In the genomic region with DNA sequence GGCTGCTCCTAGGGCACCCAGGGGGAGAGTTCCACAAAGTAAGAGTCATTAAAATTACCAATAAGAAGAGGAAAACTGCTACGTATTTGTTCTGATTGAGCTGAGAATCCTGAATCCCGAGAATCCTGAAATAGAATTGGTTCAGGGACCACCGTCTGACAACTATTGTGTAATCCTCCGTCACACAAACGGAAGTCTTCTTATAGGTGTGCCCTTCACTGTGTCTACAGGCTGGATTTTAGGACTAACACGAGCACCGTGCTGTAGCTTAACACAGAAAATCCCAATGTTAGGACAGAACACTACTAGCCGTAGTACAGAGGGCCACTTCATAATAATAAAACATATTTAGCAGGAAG, we compare ENCODE assay signal across 7 cellular contexts. TPM values are rescaled to one million over a fixed set of nuclear protein-coding genes. Genes with fewer than 3 reads are reported as not detected.
DNase-seq lines count a peak whose midpoint lies in the region; ATAC-seq and TF ChIP-seq lines count a peak whose summit lies in the region.

No MANE protein-coding gene starts in this region.

- H2AFZ ChIP-seq in H9 (ENCODE audit: low read length): no peak overlapping the region

- H3K4me1 ChIP-seq in H9 (ENCODE audit: insufficient read depth, low read length): no peaks in the 10 kb centered on the region
- H3K4me1 ChIP-seq in Peyer's patch: peaks cover 0 to 12% (median 2%) of the 10 kb centered on the region in 4 donors

- peaks cover 15 to 16% of the 10 kb centered on the region in 2 experiments for H3K4me1 Mint-ChIP-seq in H9

- TF ChIP-seq CTCF in H9 (conservative IDR thresholded peaks at IDR 0.05) (no peak), Peyer's patch (IDR thresholded peaks at IDR 0.05) (no peak), fibroblast of villous mesenchyme (IDR thresholded peaks at IDR 0.05; ENCODE audit: insufficient read depth, low read depth, low read length) (no peak)

- H3K23me2 ChIP-seq in H9 (ENCODE audit: insufficient read length, low read depth, low read length, poor library complexity, severe bottlenecking): peaks cover 3% of the 10 kb centered on the region

- H4K8ac ChIP-seq in H9 (replicated peaks; ENCODE audit: insufficient read length, low read depth, low read length): no peak overlapping the region

- H2BK15ac ChIP-seq in H9 (ENCODE audit: low read depth, low read length): no peak overlapping the region

- H3K9me3 Mint-ChIP-seq in H9: peaks cover 8 to 9% of the 10 kb centered on the region in 2 experiments; a peak in 4 of 5 replicates

- H2BK12ac ChIP-seq in H9 (ENCODE audit: insufficient read length, low read depth, low read length): no peak overlapping the region

- H3K27me3 ChIP-seq in H9 (ENCODE audit: insufficient read depth, low read length): no peaks in the 10 kb centered on the region
- H3K27me3 ChIP-seq in Peyer's patch: no peaks in the 10 kb centered on the region

- no peak overlapping the region for H3K4ac ChIP-seq in H9 (ENCODE audit: low read depth, low read length)

- no peaks in the 10 kb centered on the region for H3K79me1 ChIP-seq in H9 (ENCODE audit: insufficient read depth, low read depth, low read length, poor library complexity, severe bottlenecking)

- no peak for DNase-seq in H9
- no peak for DNase-seq in Peyer's patch
- DNase-seq in fibroblast of villous mesenchyme (ENCODE audit: low read depth): no peak
- DNase-seq in substantia nigra (lab: John Stamatoyannopoulos, UW): no peak
- no peak for DNase-seq in C1 segment of cervical spinal cord (lab: John Stamatoyannopoulos, UW)

- peaks cover 36% of the 10 kb centered on the region for H3K27me3 Mint-ChIP-seq in H9 (ENCODE audit: low read depth)

- no peak overlapping the region for H3T11ph ChIP-seq in H9 (ENCODE audit: low read length)

- 0 out of 7 replicates have a peak overlapping the region, but pooled peaks of 1 of the 3 experiments have one; percentile 83 for H3K27ac Mint-ChIP-seq in H9

- no peaks in the 10 kb centered on the region for H3K79me2 ChIP-seq in H9 (ENCODE audit: insufficient read depth, low read length)

- H3K9ac ChIP-seq in H9 (ENCODE audit: extremely low read depth, insufficient read length, low read length): no peak overlapping the region

- no peak overlapping the region for H2BK20ac ChIP-seq in H9 (ENCODE audit: low read depth, low read length, poor library complexity, severe bottlenecking)

- H3K23ac ChIP-seq in H9 (ENCODE audit: insufficient read length, low read depth, low read length): no peak overlapping the region

- H3K4me3 Mint-ChIP-seq in H9: peak overlapping the region; percentile 30 to 61; a peak in 4 of 5 replicates

- H3K36me3 Mint-ChIP-seq in H9 (ENCODE audit: insufficient read depth in 1 of 3, low read depth in 3 of 3): peaks cover 0 to 8% (median 5%) of the 10 kb centered on the region in 3 experiments; a peak in 3 of 7 replicates

- no peak for ATAC-seq in activated CD4-positive, CD25-positive, alpha-beta regulatory T cell treated with anti-CD3 and anti-CD28 coated beads, Interleukin-2, amount 50 U/mL, for 24 hours

- H4K5ac ChIP-seq in H9 (ENCODE audit: insufficient read length, low read depth, low read length): no peak overlapping the region

- H2BK5ac ChIP-seq in H9 (ENCODE audit: insufficient read length, low read length): no peak overlapping the region

- H3K18ac ChIP-seq in H9 (ENCODE audit: insufficient read length, low read depth, low read length): peak overlapping the region; percentile 18

- H3K9me3 ChIP-seq in H9 (ENCODE audit: control insufficient read depth, low read depth, low read length) (no peaks in the 10 kb centered on the region), Peyer's patch (no peaks in the 10 kb centered on the region)

- no peak overlapping the region for H3K56ac ChIP-seq in H9 (ENCODE audit: insufficient read length, low read depth, low read length)

- no peak overlapping the region for H2AK5ac ChIP-seq in H9 (ENCODE audit: insufficient read length, low read length)

- TF ChIP-seq POLR2A in Peyer's patch (IDR thresholded peaks at IDR 0.05): no peak

- peak overlapping the region; percentile 15 for H3K4me2 ChIP-seq in H9 (ENCODE audit: insufficient read depth, insufficient read length, low read length)

- no CpG with 5 or more reads among the region's 8 CpGs for WGBS in H9 (ENCODE audit: extremely low coverage, insufficient read length, low lambda C conversion rate)

- no peak overlapping the region for H4K91ac ChIP-seq in H9 (ENCODE audit: insufficient read length, low read depth, low read length)

- H2BK120ac ChIP-seq in H9 (ENCODE audit: low read depth, low read length, poor library complexity, severe bottlenecking): no peak overlapping the region

- no peak overlapping the region for H3K14ac ChIP-seq in H9 (ENCODE audit: insufficient read depth, low read length)

- no peaks in the 10 kb centered on the region for H4K20me1 ChIP-seq in H9 (ENCODE audit: control insufficient read depth, insufficient read depth, insufficient read length)

- no peak overlapping the region for H3K27ac ChIP-seq in H9 (ENCODE audit: insufficient read length, low read depth, low read length)
- H3K27ac ChIP-seq in Peyer's patch: peak overlapping the region in 1 of 4 donors; percentile 16
- peak overlapping the region in 7 of 21 experiments; percentile 3 to 60 (median 14) for H3K27ac ChIP-seq in skin epidermis
- no peak overlapping the region for H3K27ac ChIP-seq in substantia nigra (ENCODE audit: low read depth, low read length, poor library complexity, severe bottlenecking)

- no peaks in the 10 kb centered on the region for H3K36me3 ChIP-seq in Peyer's patch

- peak overlapping the region; percentile 41 to 66 (median 54) for H3K4me3 ChIP-seq in Peyer's patch
- peak overlapping the region; percentile 43 for H3K4me3 ChIP-seq in fibroblast of villous mesenchyme (ENCODE audit: low read depth, low read length)
- peak overlapping the region; percentile 26 to 46 (median 38) for H3K4me3 ChIP-seq in skin epidermis

RNA-seq across cellular contexts. Expression of a gene that starts 50.6 kb away (rescaled TPM):
- total RNA-seq in H9 (2021) (3.5 and 3.7 TPM in 2 replicates), Peyer's patch (not detected), fibroblast of villous mesenchyme (3.2 and 6.9 TPM in 2 replicates)

RNA-seq across cellular contexts. Expression of a gene that starts 59.8 kb away (rescaled TPM):
- 32.0 and 35.4 TPM in 2 replicates for total RNA-seq in H9 (2021)
- total RNA-seq in Peyer's patch: 10 to 100 TPM; 20.6 to 49.4 (median 33.6) TPM
- total RNA-seq in fibroblast of villous mesenchyme: 12.2 and 13.8 TPM in 2 replicates
